In the genomic region with DNA sequence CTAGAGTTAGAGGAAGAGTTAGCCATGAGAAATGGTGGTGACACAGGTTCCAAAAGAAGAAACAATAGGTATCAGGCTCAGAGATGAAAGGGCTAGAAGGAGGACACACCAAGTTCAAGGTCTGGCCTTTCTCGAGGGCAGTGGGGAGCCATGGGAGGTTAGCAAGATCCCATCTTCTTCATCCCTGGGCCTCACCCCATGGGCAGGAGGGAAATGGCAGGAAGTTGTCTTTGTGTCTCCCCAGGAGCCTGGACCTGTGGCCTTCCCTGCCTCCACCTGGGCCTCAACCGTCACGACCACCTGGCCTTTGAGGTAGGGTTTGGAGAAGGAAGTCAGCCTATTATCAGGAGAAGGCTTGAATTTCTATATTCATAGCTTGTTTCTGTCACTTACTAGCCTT, we compare ENCODE assay signal across 1 cellular context.
TF ChIP-seq lines count a peak whose summit lies in the region.

No MANE protein-coding gene starts in this region.

TF ChIP-seq in endothelial cell of umbilical vein, 7 proteins besides CTCF, POLR2A, EP300 and RAD21:
- TF ChIP-seq GATA2 (IDR thresholded peaks at IDR 0.05; ENCODE audit: insufficient read depth, insufficient read length, low read depth, low read length): no peak
- TF ChIP-seq, protein P1, sequence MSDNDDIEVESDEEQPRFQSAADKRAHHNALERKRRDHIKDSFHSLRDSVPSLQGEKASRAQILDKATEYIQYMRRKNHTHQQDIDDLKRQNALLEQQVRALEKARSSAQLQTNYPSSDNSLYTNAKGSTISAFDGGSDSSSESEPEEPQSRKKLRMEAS (IDR thresholded peaks at IDR 0.05; ENCODE audit: insufficient read depth, insufficient read length): no peak
- no peak for TF ChIP-seq FOS (IDR thresholded peaks at IDR 0.05; ENCODE audit: borderline replicate concordance, insufficient read depth, low read length)
- TF ChIP-seq EZH2 (IDR thresholded peaks at IDR 0.05; ENCODE audit: borderline replicate concordance, low read depth, low read length, severe bottlenecking): no peak
- TF ChIP-seq MYC (IDR thresholded peaks at IDR 0.05; ENCODE audit: low read depth, low read length): no peak
- no peak for TF ChIP-seq JUN (IDR thresholded peaks at IDR 0.05; ENCODE audit: borderline replicate concordance, insufficient read depth, insufficient read length, low read depth)
- no peak for TF ChIP-seq POLR2AphosphoS5 (IDR thresholded peaks at IDR 0.05; ENCODE audit: insufficient read depth, low read depth, low read length)
